8 cellular contexts compared by ENCODE assay signal in genomic region chr16:47461598-47462266, GRCh38. TPM values are rescaled to one million over a fixed set of nuclear protein-coding genes. Genes with fewer than 3 reads are reported as not detected.
DNase-seq lines count a peak whose midpoint lies in the region; ATAC-seq and TF ChIP-seq lines count a peak whose summit lies in the region.

No MANE protein-coding gene starts in this region.

- H3K4me2 ChIP-seq in SU-DHL-6 (ENCODE audit: low read depth, low read length, poor library complexity, severe bottlenecking), result peak overlapping the region; percentile 77

- H3K9me3 Mint-ChIP-seq in effector memory CD8-positive, alpha-beta T cell, result no peaks in the 10 kb centered on the region

- H3K27me3 Mint-ChIP-seq in effector memory CD8-positive, alpha-beta T cell, result no peaks in the 10 kb centered on the region

- H3K36me3 ChIP-seq in SU-DHL-6 (ENCODE audit: low read length) (peaks cover 18% of the 10 kb centered on the region), thymus (ENCODE audit: control insufficient read depth, insufficient read depth) (peaks cover 3% of the 10 kb centered on the region)

- H2AFZ ChIP-seq in SU-DHL-6 (ENCODE audit: low read depth, low read length, severe bottlenecking), result peak overlapping the region; percentile 33

- no peaks in the 10 kb centered on the region for H3K9me2 ChIP-seq in SU-DHL-6 (replicated peaks; ENCODE audit: insufficient read depth, low read length)

- no peaks in the 10 kb centered on the region for H4K20me1 ChIP-seq in SU-DHL-6 (ENCODE audit: low read depth, low read length)

- H3F3A ChIP-seq in SU-DHL-6 (ENCODE audit: insufficient read depth), result peaks cover 37% of the 10 kb centered on the region

- H3K27ac ChIP-seq in SU-DHL-6 (ENCODE audit: low read depth, low read length) (peak overlapping the region; percentile 82), thymus (ENCODE audit: low read depth) (peak overlapping the region; percentile 99)

- peaks cover 9% of the 10 kb centered on the region for H3K4me1 ChIP-seq in thymus (ENCODE audit: control insufficient read depth, insufficient read depth, low read length)

- peaks cover 66% of the 10 kb centered on the region for H3K79me2 ChIP-seq in SU-DHL-6 (ENCODE audit: insufficient read depth, low read length)

- peaks cover 24% of the 10 kb centered on the region for H3K36me3 Mint-ChIP-seq in effector memory CD8-positive, alpha-beta T cell (ENCODE audit: insufficient read depth)

- WGBS in thymus, result 1% methylated on average over 17 of the region's 17 CpGs

- no peaks in the 10 kb centered on the region for H3K27me3 ChIP-seq in SU-DHL-6 (ENCODE audit: low read length)
- no peaks in the 10 kb centered on the region for H3K27me3 ChIP-seq in thymus (ENCODE audit: control insufficient read depth, insufficient read depth)

- TF ChIP-seq CTCF in GM10266 (IDR thresholded peaks at IDR 0.05; ENCODE audit: control insufficient read depth, insufficient read depth, low read depth, missing control alignments) (no peak), SU-DHL-6 (IDR thresholded peaks at IDR 0.05; ENCODE audit: insufficient read depth, low read length, poor library complexity, severe bottlenecking) (no peak)

- H3K4me3 ChIP-seq in SU-DHL-6 (ENCODE audit: insufficient read depth, low read length, poor library complexity, severe bottlenecking) (peak overlapping the region; percentile 83), thymus (ENCODE audit: low read length) (peak overlapping the region; percentile 80)

- H3K4me1 Mint-ChIP-seq in effector memory CD8-positive, alpha-beta T cell (ENCODE audit: low read depth in 2 of 2), result peaks cover 24 to 55% of the 10 kb centered on the region in 2 donors

- H3K4me3 Mint-ChIP-seq in effector memory CD8-positive, alpha-beta T cell, result peak overlapping the region; percentile 88 to 94

- peak; percentile 2 for ATAC-seq in HG03457 (IDR thresholded peaks at IDR 0.05; ENCODE audit: unreplicated experiment)
- ATAC-seq in effector memory CD8-positive, alpha-beta T cell (replicated peaks), result peak; percentile 5

- DNase-seq in AG08396 (ENCODE audit: low spot score) (peak; percentile 35), GM10266 (ENCODE audit: extremely low spot score) (peak; percentile 33), medulla oblongata (ENCODE audit: extremely low spot score) (peak; percentile 48), mesenteric fat pad (ENCODE audit: low spot score) (no peak)
- peak in 2 of 3 experiments; percentile 1 to 15 for DNase-seq in effector memory CD8-positive, alpha-beta T cell

- H3K9ac ChIP-seq in SU-DHL-6 (ENCODE audit: low read length), result peak overlapping the region; percentile 88

- H3K27ac Mint-ChIP-seq in effector memory CD8-positive, alpha-beta T cell, result peak overlapping the region; percentile 96

- H3K9me3 ChIP-seq in SU-DHL-6 (ENCODE audit: insufficient read depth, low read length), result no peaks in the 10 kb centered on the region
- no peaks in the 10 kb centered on the region for H3K9me3 ChIP-seq in thymus (ENCODE audit: control insufficient read depth)

RNA-seq across cellular contexts. Expression of gene PHKB, which starts 0.6 kb away (rescaled TPM):
- polyA plus RNA-seq in thymus, result 34.7 TPM
- 57.8 TPM for total RNA-seq in mesenteric fat pad

RNA-seq across cellular contexts. Expression of gene ITFG1, which starts 0.9 kb away (rescaled TPM):
- polyA plus RNA-seq in thymus, result 28.8 TPM
- total RNA-seq in mesenteric fat pad, result 48.7 TPM
